Comparison of ENCODE assay signal across 8 cellular contexts in genomic region chr1:5990913-5991783, GRCh38. TPM values are rescaled to one million over a fixed set of nuclear protein-coding genes. Genes with fewer than 3 reads are reported as not detected.
A peak's percentile ranks its signal among the peaks of the same experiment; 100 is the strongest.
DNase-seq lines count a peak whose midpoint lies in the region; ATAC-seq, FAIRE-seq and TF ChIP-seq lines count a peak whose summit lies in the region.

No MANE protein-coding gene starts in this region.

- POLR2A ChIA-PET in AG04449 (lab: Yijun Ruan, JAX) (no interaction called here), WTC11 (lab: Charles Lee) (no interaction called here)

- H3K4me3 ChIP-seq in AG04449 (ENCODE audit: low read depth, low read length) (peak overlapping the region; percentile 78), mesodermal cell (ENCODE audit: extremely low read depth, insufficient read depth, low read length, poor library complexity, severe bottlenecking) (peak overlapping the region; percentile 71), thoracic aorta (peak overlapping the region; percentile 99)
- peak overlapping the region; percentile 78 for H3K4me3 ChIP-seq in effector memory CD4-positive, alpha-beta T cell (ENCODE audit: insufficient read depth, low read depth, low read length, poor library complexity, severe bottlenecking)

- no peak for ATAC-seq in WTC11
- no peak for ATAC-seq in thoracic aorta (ENCODE audit: insufficient number of reproducible peaks, low FRiP score, low read depth)
- ATAC-seq in HG03565 (IDR thresholded peaks at IDR 0.05; ENCODE audit: unreplicated experiment) = no peak

- TF ChIP-seq CTCF in AG04449 (IDR thresholded peaks at IDR 0.05; ENCODE audit: insufficient read depth, low read length, missing control alignments) (no peak), WTC11 (IDR thresholded peaks at IDR 0.05) (no peak), thoracic aorta (IDR thresholded peaks at IDR 0.05) (no peak)

- no peak for FAIRE-seq in H54 (lab: Jason Lieb, UNC)

- H3K9me3 ChIP-seq in effector memory CD4-positive, alpha-beta T cell (ENCODE audit: control insufficient read depth, low read length) = no peaks in the 10 kb centered on the region
- H3K9me3 ChIP-seq in mesodermal cell (ENCODE audit: control insufficient read depth, low read length) = no peaks in the 10 kb centered on the region
- H3K9me3 ChIP-seq in thoracic aorta = no peaks in the 10 kb centered on the region

- H3K27ac Mint-ChIP-seq in WTC11 = no peak overlapping the region

- WGBS in mesodermal cell (ENCODE audit: insufficient coverage in 2 of 2), 2 experiments = 2 to 10% methylated on average over 43 to 44 of the region's 53 CpGs

- peaks cover 31% of the 10 kb centered on the region for H3K4me1 ChIP-seq in effector memory CD4-positive, alpha-beta T cell (ENCODE audit: control insufficient read depth, insufficient read depth, low read length, poor library complexity, severe bottlenecking)
- H3K4me1 ChIP-seq in mesodermal cell (ENCODE audit: control insufficient read depth, insufficient read depth, low read length, poor library complexity, severe bottlenecking) (peaks cover 14% of the 10 kb centered on the region), thoracic aorta (ENCODE audit: control insufficient read depth in 1 of 2, low read depth in 2 of 2) (peaks cover 7 to 23% of the 10 kb centered on the region in 2 donors)

- H3K4me1 Mint-ChIP-seq in WTC11 = peaks cover 22% of the 10 kb centered on the region

- peak overlapping the region; percentile 83 for H3K4me3 Mint-ChIP-seq in WTC11

- peak overlapping the region; percentile 98 for H3K27ac ChIP-seq in effector memory CD4-positive, alpha-beta T cell (ENCODE audit: insufficient read depth, low read length, poor library complexity, severe bottlenecking)
- H3K27ac ChIP-seq in mesodermal cell (ENCODE audit: low read depth, low read length, severe bottlenecking) (no peak overlapping the region), thoracic aorta (peak overlapping the region in 1 of 2 donors; percentile 7)

- no peaks in the 10 kb centered on the region for H3K36me3 Mint-ChIP-seq in WTC11

- H3K27me3 Mint-ChIP-seq in WTC11 (ENCODE audit: low read depth) = peaks cover 33% of the 10 kb centered on the region

- CTCF ChIA-PET in AG04449 (lab: Yijun Ruan, JAX) (interaction anchor here (1.6 to 2.5 kb wide), 2 partner anchors 8 to 16 kb away, joined by 6 to 11 read pairs; no protein-coding TSS in a partner anchor), WTC11 (lab: Charles Lee) (interaction anchor here (0.5 to 5.0 kb wide), 10 partner anchors 11 to 432 kb away, joined by 3 to 41 read pairs (median 4); no protein-coding TSS in a partner anchor)

- H3K36me3 ChIP-seq in effector memory CD4-positive, alpha-beta T cell (ENCODE audit: control insufficient read depth, insufficient read depth, low read length) = no peaks in the 10 kb centered on the region
- H3K36me3 ChIP-seq in mesodermal cell (ENCODE audit: control insufficient read depth, insufficient read depth, low read length) (no peaks in the 10 kb centered on the region), thoracic aorta (no peaks in the 10 kb centered on the region)

- DNase-seq in AG04449 (ENCODE audit: low read depth, low spot score) (no peak), H54 (ENCODE audit: insufficient read length, low spot score) (peak; percentile 31), WTC11 (ENCODE audit: low spot score) (peak; percentile 65), thoracic aorta (ENCODE audit: low spot score) (no peak), erythroblast (lab: John Stamatoyannopoulos, UW) (no peak)
- DNase-seq in effector memory CD4-positive, alpha-beta T cell = peak; percentile 11 to 31 (median 26)

- no peaks in the 10 kb centered on the region for H3K27me3 ChIP-seq in effector memory CD4-positive, alpha-beta T cell (replicated peaks; ENCODE audit: control insufficient read depth, insufficient read depth, low read length, poor library complexity, severe bottlenecking)
- no peaks in the 10 kb centered on the region for H3K27me3 ChIP-seq in thoracic aorta (replicated peaks; ENCODE audit: insufficient read depth)

- no peak for TF ChIP-seq POLR2A in H54 (IDR thresholded peaks at IDR 0.05; ENCODE audit: low read depth, low read length)
- no peak for TF ChIP-seq POLR2A in erythroblast (IDR thresholded peaks at IDR 0.05; ENCODE audit: low read length)

- no peaks in the 10 kb centered on the region for H3K9me3 Mint-ChIP-seq in WTC11

TF ChIP-seq in WTC11, 78 proteins besides CTCF, POLR2A, EP300 and RAD21 (continues in another document):
- TF ChIP-seq ZNF512 (CRISPR knock-in tag; IDR thresholded peaks at IDR 0.05; ENCODE audit: borderline replicate concordance) (no peak), TCF7 (CRISPR knock-in tag; IDR thresholded peaks at IDR 0.05; ENCODE audit: low read depth) (no peak), JAZF1 (CRISPR knock-in tag; IDR thresholded peaks at IDR 0.05) (no peak), HMGXB4 (CRISPR knock-in tag; IDR thresholded peaks at IDR 0.05) (no peak), ARID4B (CRISPR knock-in tag; IDR thresholded peaks at IDR 0.05; ENCODE audit: borderline replicate concordance) (no peak), ZNF416 (CRISPR knock-in tag; IDR thresholded peaks at IDR 0.05) (no peak), EMX1 (CRISPR knock-in tag; IDR thresholded peaks at IDR 0.05) (no peak)

RNA-seq across cellular contexts. Expression of gene NPHP4, which starts 1.1 kb away (rescaled TPM):
- total RNA-seq in WTC11 (2021) (10.6 to 16.8 TPM (median 12.0 TPM) in 3 replicates), thoracic aorta (10 to 100 TPM; 11.4 to 15.1 TPM)
- polyA plus RNA-seq in mesodermal cell (2013, experiment 1 of 2) = 9.7 TPM
- polyA plus RNA-seq in mesodermal cell (2013, experiment 2 of 2) = 7.3 TPM

RNA-seq across cellular contexts. Expression of gene KCNAB2, which starts 54.5 kb away (rescaled TPM):
- total RNA-seq in WTC11 (2021) (9.3 to 10.3 TPM (median 9.6 TPM) in 3 replicates), thoracic aorta (10 to 100 TPM; 14.0 to 36.1 TPM)
- 7.6 TPM for polyA plus RNA-seq in mesodermal cell (2013, experiment 1 of 2)
- polyA plus RNA-seq in mesodermal cell (2013, experiment 2 of 2) = 3.8 TPM

Comparison
In these comparisons a context has a peak if more than half of its experiments do, and no peak if none do; other contexts are left out.
1. DNase-seq: peak in H54 (single experiment), WTC11 (single experiment) and effector memory CD4-positive, alpha-beta T cell (3 of 3); none in AG04449 (single experiment), thoracic aorta (single experiment) and erythroblast (0 of 2).
2. Peak in every context shown above with its lines, with median percentiles within 50 percentile points of each other: H3K4me3 ChIP-seq.